In the genomic region with DNA sequence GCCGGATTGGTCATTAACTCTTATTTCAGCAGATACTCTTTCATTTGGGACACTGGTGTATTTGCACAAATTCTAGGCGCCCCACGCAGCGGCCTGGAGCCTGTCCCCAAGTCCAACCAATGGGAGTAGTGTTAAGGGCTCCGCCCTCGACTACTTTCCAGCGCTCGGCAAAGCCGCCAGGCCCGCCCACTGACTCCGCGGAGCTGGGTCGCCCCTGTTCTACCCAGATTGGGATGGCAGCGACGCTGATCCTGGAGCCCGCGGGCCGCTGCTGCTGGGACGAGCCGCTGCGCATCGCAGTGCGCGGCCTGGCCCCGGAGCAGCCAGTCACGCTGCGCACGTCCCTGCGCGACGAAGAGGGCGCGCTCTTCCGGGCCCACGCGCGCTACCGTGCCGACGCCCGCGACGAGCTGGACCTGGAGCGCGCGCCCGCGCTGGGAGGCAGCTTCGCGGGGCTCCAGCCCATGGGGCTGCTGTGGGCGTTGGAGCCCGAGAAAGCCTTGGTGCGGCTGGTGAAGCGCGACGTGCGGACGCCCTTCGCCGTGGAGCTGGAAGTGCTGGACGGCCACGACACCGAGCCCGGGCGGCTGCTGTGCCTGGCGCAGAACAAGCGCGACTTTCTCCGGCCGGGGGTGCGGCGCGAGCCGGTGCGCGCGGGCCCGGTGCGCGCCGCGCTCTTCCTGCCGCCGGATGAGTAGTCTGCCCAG, we compare ENCODE assay signal across 8 cellular contexts. TPM values are rescaled to one million over a fixed set of nuclear protein-coding genes. Genes with fewer than 3 reads are reported as not detected.
DNase-seq lines count a peak whose midpoint lies in the region; ATAC-seq and TF ChIP-seq lines count a peak whose summit lies in the region.

Gene ACOT6, plus strand, starts transcription at position 179 of the 707 bp plus-strand sequence. Its CDS starts 55 bp downstream, at position 234.

- H3K27me3 Mint-ChIP-seq in T-helper 1 cell treated with Interleukin-12 subunit alpha and Interleukin-12 subunit beta and Interleukin-4 antibody, amounts not matched to agents 30 μg/mL and 1 μg/mL, for 36 hours (ENCODE audit: low read depth): peaks cover 5% of the 10 kb centered on the region

- peak within 1 kb of the TSS; percentile 56 to 68 for H3K4me3 ChIP-seq in right atrium auricular region
- H3K4me3 ChIP-seq in prostate gland: peak within 1 kb of the TSS; percentile 45 to 46
- H3K4me3 ChIP-seq in urinary bladder (ENCODE audit: low read depth, low read length): peak within 1 kb of the TSS; percentile 53

- no peak for TF ChIP-seq CTCF in right atrium auricular region (IDR thresholded peaks at IDR 0.05)
- TF ChIP-seq CTCF in prostate gland (IDR thresholded peaks at IDR 0.05): peak in 1 of 4 experiments; percentile 5

- DNase-seq in D341Med (ENCODE audit: low spot score): peak; percentile 89
- DNase-seq in amygdala (lab: John Stamatoyannopoulos, UW): peak in 46 of 56 donors; percentile 17 to 78 (median 52)
- DNase-seq in right atrium auricular region (ENCODE audit: low spot score): peak; percentile 76
- DNase-seq in prostate gland (ENCODE audit: low spot score): peak; percentile 54

- ATAC-seq in GM21447 (IDR thresholded peaks at IDR 0.05; ENCODE audit: unreplicated experiment): peak; percentile 81

- H3K27me3 ChIP-seq in right atrium auricular region (no peaks in the 10 kb centered on the region), prostate gland (replicated peaks; ENCODE audit: insufficient read depth) (no peaks in the 10 kb centered on the region)

- intact Hi-C loops in prostate gland (cut with DNase I): loop anchor here (5.0 kb wide), 1 partner anchor 45 kb away; the partner anchor contains the start of gene ACOT2

- H3K36me3 ChIP-seq in KOPT-K1 (ENCODE audit: insufficient read depth, low read length): no peaks in the 10 kb centered on the region
- no peaks in the 10 kb centered on the region for H3K36me3 ChIP-seq in right atrium auricular region
- no peaks in the 10 kb centered on the region for H3K36me3 ChIP-seq in prostate gland
- no peaks in the 10 kb centered on the region for H3K36me3 ChIP-seq in urinary bladder (ENCODE audit: insufficient read depth)

- peak within 1 kb of the TSS; percentile 82 for H3K4me3 Mint-ChIP-seq in T-helper 1 cell treated with Interleukin-12 subunit alpha and Interleukin-12 subunit beta and Interleukin-4 antibody, amounts not matched to agents 30 μg/mL and 1 μg/mL, for 36 hours

- H3K27ac ChIP-seq in KOPT-K1 (ENCODE audit: low read depth, low read length, poor library complexity, severe bottlenecking): peak within 1 kb of the TSS; percentile 31
- peak within 1 kb of the TSS; percentile 80 to 83 for H3K27ac ChIP-seq in right atrium auricular region
- peak within 1 kb of the TSS; percentile 71 to 77 for H3K27ac ChIP-seq in prostate gland
- H3K27ac ChIP-seq in urinary bladder (ENCODE audit: low read depth): peak within 1 kb of the TSS; percentile 78

- peak within 1 kb of the TSS; percentile 55 for H3K27ac Mint-ChIP-seq in T-helper 1 cell treated with Interleukin-12 subunit alpha and Interleukin-12 subunit beta and Interleukin-4 antibody, amounts not matched to agents 30 μg/mL and 1 μg/mL, for 36 hours

- peaks cover 4% of the 10 kb centered on the region for H3K9me3 Mint-ChIP-seq in T-helper 1 cell treated with Interleukin-12 subunit alpha and Interleukin-12 subunit beta and Interleukin-4 antibody, amounts not matched to agents 30 μg/mL and 1 μg/mL, for 36 hours

- peaks cover 1% of the 10 kb centered on the region for H3K4me1 Mint-ChIP-seq in T-helper 1 cell treated with Interleukin-12 subunit alpha and Interleukin-12 subunit beta and Interleukin-4 antibody, amounts not matched to agents 30 μg/mL and 1 μg/mL, for 36 hours (ENCODE audit: low read depth)

- WGBS in prostate gland: 2% methylated on average over 63 of the region's 84 CpGs
- under 1% methylated on average over 84 of the region's 84 CpGs for WGBS in urinary bladder

- H3K9me3 ChIP-seq in KOPT-K1 (ENCODE audit: insufficient read depth, low read length, poor library complexity, severe bottlenecking) (peaks cover 2% of the 10 kb centered on the region), right atrium auricular region (no peaks in the 10 kb centered on the region), prostate gland (no peaks in the 10 kb centered on the region)

- H3K36me3 Mint-ChIP-seq in T-helper 1 cell treated with Interleukin-12 subunit alpha and Interleukin-12 subunit beta and Interleukin-4 antibody, amounts not matched to agents 30 μg/mL and 1 μg/mL, for 36 hours (ENCODE audit: low read depth): no peaks in the 10 kb centered on the region

- peak; percentile 42 for TF ChIP-seq POLR2A in prostate gland (IDR thresholded peaks at IDR 0.05)

- H3K4me1 ChIP-seq in right atrium auricular region (no peaks in the 10 kb centered on the region), prostate gland (replicated peaks) (no peaks in the 10 kb centered on the region), urinary bladder (ENCODE audit: insufficient read depth) (no peaks in the 10 kb centered on the region)

RNA-seq across cellular contexts. Expression of gene ACOT6, which starts in this region (rescaled TPM):
- not detected for total RNA-seq in right atrium auricular region
- total RNA-seq in prostate gland: not detected
- not detected for total RNA-seq in urinary bladder
- not detected for polyA plus RNA-seq in urinary bladder

Comparison
In these comparisons a context has a peak if more than half of its experiments do, and no peak if none do; other contexts are left out.
1. Peak in every context shown above with its lines: DNase-seq, ATAC-seq, H3K4me3 ChIP-seq and H3K27ac ChIP-seq.
2. Peak in DNase-seq, H3K4me3 ChIP-seq and H3K27ac ChIP-seq in right atrium auricular region; RNA of the gene not detected or under 1 TPM.
3. Peak in DNase-seq, H3K4me3 ChIP-seq and H3K27ac ChIP-seq in prostate gland; RNA of the gene not detected or under 1 TPM.
4. H3K27ac ChIP-seq: peak in every context shown above with its lines; median percentile 82 in right atrium auricular region; 78 in urinary bladder; 74 in prostate gland; 31 in KOPT-K1.